In genomic region chr9:123394291-123395235, GRCh38 we compare ENCODE assay signal across 1 cellular context.
TF ChIP-seq lines count a peak whose summit lies in the region.

No MANE protein-coding gene starts in this region.

TF ChIP-seq in IMR-90, 13 proteins besides CTCF, POLR2A, EP300 and RAD21:
- TF ChIP-seq MAFK (IDR thresholded peaks at IDR 0.05; ENCODE audit: low read depth, low read length) (no peak), NFE2L2 (IDR thresholded peaks at IDR 0.05; ENCODE audit: low read depth, low read length) (no peak), CEBPB (IDR thresholded peaks at IDR 0.05; ENCODE audit: low read depth, low read length) (no peak), RFX5 (IDR thresholded peaks at IDR 0.05; ENCODE audit: low read depth, low read length) (no peak), USF2 (IDR thresholded peaks at IDR 0.05; ENCODE audit: low read depth, low read length) (no peak), CHD1 (IDR thresholded peaks at IDR 0.05; ENCODE audit: low read depth, low read length) (no peak), ELK1 (IDR thresholded peaks at IDR 0.05; ENCODE audit: borderline replicate concordance, low read depth, low read length) (no peak), MAZ (IDR thresholded peaks at IDR 0.05; ENCODE audit: borderline replicate concordance, low read depth, low read length) (no peak), MXI1 (IDR thresholded peaks at IDR 0.05; ENCODE audit: borderline replicate concordance, low read depth, low read length) (no peak), RCOR1 (IDR thresholded peaks at IDR 0.05; ENCODE audit: insufficient replicate concordance, low read length) (no peak), SMC3 (IDR thresholded peaks at IDR 0.05; ENCODE audit: low read depth, low read length) (no peak), FOS (IDR thresholded peaks at IDR 0.05; ENCODE audit: low read depth, low read length) (no peak), BHLHE40 (IDR thresholded peaks at IDR 0.05; ENCODE audit: low read depth, low read length) (no peak)
